Comparison of ENCODE assay signal across 10 cellular contexts in genomic region chr10:44966129-44966815, GRCh38. TPM values are rescaled to one million over a fixed set of nuclear protein-coding genes. Genes with fewer than 3 reads are reported as not detected.
DNase-seq lines count a peak whose midpoint lies in the region; ATAC-seq and TF ChIP-seq lines count a peak whose summit lies in the region.
"Had no signal": no experiment of that assay in that cellular context is flagged by ENCODE, and none has a peak within 500 bp of the region (broad histone marks: within the 10 kb centered on the region; RNA-seq: fewer than 3 reads in every experiment).

No MANE protein-coding gene starts in this region.

- H3K36me3 Mint-ChIP-seq in activated T-helper 17 cell treated with anti-CD3 and anti-CD28 coated beads, Interleukin-2, amount 50 U/mL, for 72 hours (ENCODE audit: low read depth) = no peaks in the 10 kb centered on the region
- H3K36me3 Mint-ChIP-seq in neural crest cell (ENCODE audit: low read depth) = peaks cover 5% of the 10 kb centered on the region
- H3K36me3 Mint-ChIP-seq in H9 (ENCODE audit: insufficient read depth in 1 of 3, low read depth in 3 of 3) = peaks cover 6 to 20% (median 7%) of the 10 kb centered on the region in 3 experiments; a peak in 6 of 7 replicates
- H3K36me3 Mint-ChIP-seq in MCF 10A (ENCODE audit: insufficient read depth, unreplicated experiment) = no peaks in the 10 kb centered on the region

- no peak overlapping the region for H2AFZ ChIP-seq in H9 (ENCODE audit: low read length)

- in situ Hi-C loops in GM13977 (cut with MboI; ENCODE audit: low pct_unique_long_range_greater_than_20kb, low sequenced_read_pairs, unreplicated experiment) = no loop called here

- H3K18ac ChIP-seq in H9 (ENCODE audit: insufficient read length, low read depth, low read length) = no peak overlapping the region

- H3K23me2 ChIP-seq in H9 (ENCODE audit: insufficient read length, low read depth, low read length, poor library complexity, severe bottlenecking) = no peaks in the 10 kb centered on the region

- no TSS peak for BruUV-seq in MCF 10A (replicated peaks; lab: Mats Ljungman, UMichigan)

- no CpG with 5 or more reads among the region's 8 CpGs for WGBS in H9 (ENCODE audit: extremely low coverage, insufficient read length, low lambda C conversion rate)

- H3K9ac ChIP-seq in H9 (ENCODE audit: extremely low read depth, insufficient read length, low read length) = no peak overlapping the region

- no peak overlapping the region for H3T11ph ChIP-seq in H9 (ENCODE audit: low read length)

- no peaks in the 10 kb centered on the region for H3K27me3 Mint-ChIP-seq in activated T-helper 17 cell treated with anti-CD3 and anti-CD28 coated beads, Interleukin-2, amount 50 U/mL, for 72 hours
- H3K27me3 Mint-ChIP-seq in neural crest cell (ENCODE audit: low read depth) (no peaks in the 10 kb centered on the region), H9 (ENCODE audit: low read depth) (peaks cover under 1% of the 10 kb centered on the region; the same call in 1 of the 2 replicates), MCF 10A (ENCODE audit: insufficient read depth, unreplicated experiment) (no peaks in the 10 kb centered on the region)

- H3K4me2 ChIP-seq in H9 (ENCODE audit: insufficient read depth, insufficient read length, low read length) = no peak overlapping the region

- H2BK5ac ChIP-seq in H9 (ENCODE audit: insufficient read length, low read length) = no peak overlapping the region

- H3K27me3 ChIP-seq in H9 (ENCODE audit: insufficient read depth, low read length) = no peaks in the 10 kb centered on the region

- no peak overlapping the region for H2BK15ac ChIP-seq in H9 (ENCODE audit: low read depth, low read length)

- no peak overlapping the region for H2BK12ac ChIP-seq in H9 (ENCODE audit: insufficient read length, low read depth, low read length)

- ATAC-seq in activated T-helper 17 cell treated with anti-CD3 and anti-CD28 coated beads, Interleukin-2, amount 50 U/mL, for 72 hours (replicated peaks) = peak; percentile 61
- ATAC-seq in HG03565 (IDR thresholded peaks at IDR 0.05; ENCODE audit: unreplicated experiment) = no peak

- H3K79me2 ChIP-seq in H9 (ENCODE audit: insufficient read depth, low read length) = no peaks in the 10 kb centered on the region

- H3K79me1 ChIP-seq in H9 (ENCODE audit: insufficient read depth, low read depth, low read length, poor library complexity, severe bottlenecking) = no peaks in the 10 kb centered on the region

- H3K4me3 Mint-ChIP-seq in activated T-helper 17 cell treated with anti-CD3 and anti-CD28 coated beads, Interleukin-2, amount 50 U/mL, for 72 hours = peak overlapping the region; percentile 19
- H3K4me3 Mint-ChIP-seq in neural crest cell (peak overlapping the region; percentile 39), H9 (no peak overlapping the region), MCF 10A (ENCODE audit: unreplicated experiment) (no peak overlapping the region)
- H3K4me3 Mint-ChIP-seq: mesothelial cell of epicardium had no signal

- no peak overlapping the region for H3K14ac ChIP-seq in H9 (ENCODE audit: insufficient read depth, low read length)

- no peaks in the 10 kb centered on the region for H4K20me1 ChIP-seq in H9 (ENCODE audit: control insufficient read depth, insufficient read depth, insufficient read length)

- H3K4me1 ChIP-seq in H9 (ENCODE audit: insufficient read depth, low read length) = peaks cover 17% of the 10 kb centered on the region

- H3K23ac ChIP-seq in H9 (ENCODE audit: insufficient read length, low read depth, low read length) = no peak overlapping the region

- no peak overlapping the region for H4K5ac ChIP-seq in H9 (ENCODE audit: insufficient read length, low read depth, low read length)

- no peak overlapping the region for H2BK20ac ChIP-seq in H9 (ENCODE audit: low read depth, low read length, poor library complexity, severe bottlenecking)

- H3K27ac Mint-ChIP-seq in activated T-helper 17 cell treated with anti-CD3 and anti-CD28 coated beads, Interleukin-2, amount 50 U/mL, for 72 hours = peak overlapping the region; percentile 34
- H3K27ac Mint-ChIP-seq in neural crest cell (ENCODE audit: unreplicated experiment) (no peak overlapping the region), H9 (no peak overlapping the region), MCF 10A (ENCODE audit: low read depth, unreplicated experiment) (no peak overlapping the region)
- H3K27ac Mint-ChIP-seq: mesothelial cell of epicardium had no signal

- H4K8ac ChIP-seq in H9 (replicated peaks; ENCODE audit: insufficient read length, low read depth, low read length) = no peak overlapping the region

- TF ChIP-seq CTCF in GM13977 (IDR thresholded peaks at IDR 0.05; ENCODE audit: extremely low read depth, insufficient read depth, missing control alignments) = no peak
- TF ChIP-seq CTCF in neural crest cell (conservative IDR thresholded peaks at IDR 0.05) = no peak
- TF ChIP-seq CTCF in H9 (conservative IDR thresholded peaks at IDR 0.05) = no peak
- no peak for TF ChIP-seq CTCF in MCF 10A (IDR thresholded peaks at IDR 0.05; ENCODE audit: unreplicated experiment)

- H3K4ac ChIP-seq in H9 (ENCODE audit: low read depth, low read length) = no peak overlapping the region

- H3K56ac ChIP-seq in H9 (ENCODE audit: insufficient read length, low read depth, low read length) = no peak overlapping the region

- no peak overlapping the region for H2BK120ac ChIP-seq in H9 (ENCODE audit: low read depth, low read length, poor library complexity, severe bottlenecking)

- CTCF ChIA-PET in MCF 10A (lab: Yijun Ruan, JAX) = interaction anchor here (0.6 to 3.4 kb wide), 6 partner anchors 9 to 1291 kb away, joined by 3 to 10 read pairs (median 8); partner anchors contain the start of gene DEPP1

- H3K27ac ChIP-seq in H9 (ENCODE audit: insufficient read length, low read depth, low read length) = no peak overlapping the region

- no peaks in the 10 kb centered on the region for H3K9me3 Mint-ChIP-seq in activated T-helper 17 cell treated with anti-CD3 and anti-CD28 coated beads, Interleukin-2, amount 50 U/mL, for 72 hours
- no peaks in the 10 kb centered on the region for H3K9me3 Mint-ChIP-seq in neural crest cell
- no peaks in the 10 kb centered on the region; a peak in 2 of 5 replicates for H3K9me3 Mint-ChIP-seq in H9
- H3K9me3 Mint-ChIP-seq in MCF 10A (ENCODE audit: unreplicated experiment) = no peaks in the 10 kb centered on the region
- H3K9me3 Mint-ChIP-seq: mesothelial cell of epicardium had no signal

- DNase-seq in GM13977 (ENCODE audit: low spot score) (peak; percentile 15), HCEC 1CT (peak; percentile 15), neural crest cell (ENCODE audit: low read depth, low spot score) (no peak), H9 (no peak), RKO (ENCODE audit: low spot score) (no peak), MCF 10A (ENCODE audit: unreplicated experiment) (no peak)
- DNase-seq: NCI-H526 treated with DMSO at 0.1 percent for 48 hours had no signal

- intact Hi-C loops in MCF 10A (cut with micrococcal nuclease) = no loop called here

- POLR2A ChIA-PET in MCF 10A (lab: Yijun Ruan, JAX) = no interaction called here

- H3K9me3 ChIP-seq in H9 (ENCODE audit: control insufficient read depth, low read depth, low read length) = no peaks in the 10 kb centered on the region

- H4K91ac ChIP-seq in H9 (ENCODE audit: insufficient read length, low read depth, low read length) = no peak overlapping the region

- H3K4me1 Mint-ChIP-seq in activated T-helper 17 cell treated with anti-CD3 and anti-CD28 coated beads, Interleukin-2, amount 50 U/mL, for 72 hours = peaks cover 16% of the 10 kb centered on the region
- H3K4me1 Mint-ChIP-seq in neural crest cell (peaks cover 74% of the 10 kb centered on the region), H9 (peaks cover 57 to 58% of the 10 kb centered on the region in 2 experiments), MCF 10A (ENCODE audit: insufficient read depth, unreplicated experiment) (peaks cover 18% of the 10 kb centered on the region)

- no peak overlapping the region for H2AK5ac ChIP-seq in H9 (ENCODE audit: insufficient read length, low read length)

RNA-seq across cellular contexts. Expression of gene RASSF4, which starts 6.7 kb away (rescaled TPM):
- total RNA-seq in activated T-helper 17 cell treated with anti-CD3 and anti-CD28 coated beads, Interleukin-2, amount 50 U/mL, for 72 hours = 1 to 10 TPM; 1.7 to 4.4 TPM
- total RNA-seq in neural crest cell = 16.4 and 18.6 TPM in 2 replicates
- total RNA-seq in H9 (2021) = 11.3 and 11.5 TPM in 2 replicates
- 0.22 TPM in 1 of 2 replicates, not detected in the other for total RNA-seq in MCF 10A (2022)

RNA-seq across cellular contexts. Expression of gene DEPP1, which starts 12.3 kb away (rescaled TPM):
- total RNA-seq in activated T-helper 17 cell treated with anti-CD3 and anti-CD28 coated beads, Interleukin-2, amount 50 U/mL, for 72 hours = 1 to 10 TPM in 1 of 2 donors, under 1 TPM in 1; 0.73 to 2.0 TPM
- total RNA-seq in neural crest cell (0.50 and 1.1 TPM in 2 replicates), H9 (2021) (1.7 and 2.4 TPM in 2 replicates), MCF 10A (2022) (0.76 and 0.84 TPM in 2 replicates)

RNA-seq across cellular contexts. Expression of gene ZNF22, which starts 34.5 kb away (rescaled TPM):
- total RNA-seq in activated T-helper 17 cell treated with anti-CD3 and anti-CD28 coated beads, Interleukin-2, amount 50 U/mL, for 72 hours = 10 to 100 TPM in 1 of 2 donors, 1 to 10 TPM in 1; 7.3 to 12.6 TPM
- 51.0 and 52.8 TPM in 2 replicates for total RNA-seq in neural crest cell
- 36.9 and 37.6 TPM in 2 replicates for total RNA-seq in H9 (2021)
- 7.2 and 8.5 TPM in 2 replicates for total RNA-seq in MCF 10A (2022)

RNA-seq across cellular contexts. Expression of gene TMEM72, which starts 55.1 kb away (rescaled TPM):
- total RNA-seq in activated T-helper 17 cell treated with anti-CD3 and anti-CD28 coated beads, Interleukin-2, amount 50 U/mL, for 72 hours = not detected
- total RNA-seq in neural crest cell (not detected in 2 replicates), H9 (2021) (not detected in 2 replicates), MCF 10A (2022) (not detected in 2 replicates)

Comparison
In these comparisons a context has a peak if more than half of its experiments do, and no peak if none do; other contexts are left out.
1. DNase-seq: peak in GM13977 (single experiment) and HCEC 1CT (single experiment); none in neural crest cell (single experiment), H9 (single experiment), RKO (single experiment) and MCF 10A (single experiment).
2. H3K4me3 Mint-ChIP-seq: peak in activated T-helper 17 cell treated with anti-CD3 and anti-CD28 coated beads, Interleukin-2, amount 50 U/mL, for 72 hours (single experiment) and neural crest cell (single experiment); none in H9 (0 of 2) and MCF 10A (single experiment).